8 cellular contexts compared by ENCODE assay signal in the genomic region with DNA sequence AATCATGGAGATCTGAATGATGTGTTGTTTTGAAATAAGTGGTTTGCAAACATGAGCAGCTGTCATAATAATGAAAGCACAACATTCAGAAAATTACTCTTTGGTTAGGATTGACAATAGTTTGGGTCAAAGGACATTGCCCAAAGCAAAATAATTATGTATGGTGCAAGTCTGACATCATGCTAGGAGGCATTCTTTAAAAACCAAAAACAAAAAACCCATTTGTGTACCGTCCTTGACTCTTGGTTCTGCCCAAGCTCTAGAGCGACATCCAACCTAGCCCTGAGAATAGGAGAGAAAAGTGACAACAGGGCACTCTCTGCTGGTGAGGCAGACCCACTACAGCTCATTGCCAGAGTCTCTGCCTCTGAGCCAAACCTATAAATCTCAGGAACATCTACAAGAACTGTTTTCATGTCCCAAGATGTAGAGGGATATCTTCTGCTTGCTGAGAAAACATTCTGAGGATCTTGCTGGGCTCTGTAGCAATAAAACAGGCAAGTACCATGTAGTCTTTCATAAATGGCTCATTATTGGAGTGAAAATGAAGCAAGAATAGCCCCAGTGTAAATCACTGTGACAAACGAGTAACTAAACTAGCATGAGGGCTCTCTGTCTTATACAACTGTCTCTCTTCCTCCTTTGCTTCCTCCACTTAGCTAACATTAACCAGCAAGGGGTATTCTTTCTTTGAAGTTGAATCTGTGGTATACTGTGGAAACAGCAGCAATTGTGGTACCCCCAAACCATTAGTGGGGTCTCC.
A peak's percentile ranks its signal among the peaks of the same experiment; 100 is the strongest.
DNase-seq lines count a peak whose midpoint lies in the region; ATAC-seq lines count a peak whose summit lies in the region.

No MANE protein-coding gene starts in this region.

- H3K36me3 Mint-ChIP-seq in activated naive CD8-positive, alpha-beta T cell treated with anti-CD3 and anti-CD28 coated beads, Interleukin-2, amount 50 U/mL, for 24 hours (ENCODE audit: low read depth): no peaks in the 10 kb centered on the region

- no peak overlapping the region for H3K4me3 Mint-ChIP-seq in activated naive CD8-positive, alpha-beta T cell treated with anti-CD3 and anti-CD28 coated beads, Interleukin-2, amount 50 U/mL, for 24 hours

- ATAC-seq in GM21723 (IDR thresholded peaks at IDR 0.05; ENCODE audit: unreplicated experiment): peak; percentile 46
- ATAC-seq in activated naive CD8-positive, alpha-beta T cell treated with anti-CD3 and anti-CD28 coated beads, Interleukin-2, amount 50 U/mL, for 24 hours: peak; percentile 44

- no peaks in the 10 kb centered on the region for H3K27me3 Mint-ChIP-seq in activated naive CD8-positive, alpha-beta T cell treated with anti-CD3 and anti-CD28 coated beads, Interleukin-2, amount 50 U/mL, for 24 hours

- DNase-seq in GF-D8 (lab: John Stamatoyannopoulos, UW) (peak; percentile 11), KG1 (lab: John Stamatoyannopoulos, UW) (peak; percentile 25), RPMI8226 (peak; percentile 53), iPS-NIHi11 (ENCODE audit: low spot score) (peak; percentile 50), cerebellar nuclear complex (lab: John Stamatoyannopoulos, UW) (no peak)
- peak; percentile 36 for DNase-seq in activated naive CD8-positive, alpha-beta T cell treated with anti-CD3 and anti-CD28 coated beads, Interleukin-2, amount 50 U/mL, for 24 hours
- DNase-seq in stimulated activated CD4-positive, alpha-beta T cell treated with anti-CD3 and anti-CD28 coated beads, Interleukin-4, amount 100 ng/mL, for 1 hour: peak; percentile 23

- peaks cover 44% of the 10 kb centered on the region for H3K4me1 Mint-ChIP-seq in activated naive CD8-positive, alpha-beta T cell treated with anti-CD3 and anti-CD28 coated beads, Interleukin-2, amount 50 U/mL, for 24 hours

- H3K9me3 Mint-ChIP-seq in activated naive CD8-positive, alpha-beta T cell treated with anti-CD3 and anti-CD28 coated beads, Interleukin-2, amount 50 U/mL, for 24 hours: no peaks in the 10 kb centered on the region

- no peak overlapping the region for H3K27ac Mint-ChIP-seq in activated naive CD8-positive, alpha-beta T cell treated with anti-CD3 and anti-CD28 coated beads, Interleukin-2, amount 50 U/mL, for 24 hours

Comparison
In these comparisons a context has a peak if more than half of its experiments do, and no peak if none do; other contexts are left out.
1. DNase-seq: peak in GF-D8 (single experiment), KG1 (single experiment), RPMI8226 (single experiment), activated naive CD8-positive, alpha-beta T cell treated with anti-CD3 and anti-CD28 coated beads, Interleukin-2, amount 50 U/mL, for 24 hours (single experiment), iPS-NIHi11 (single experiment) and stimulated activated CD4-positive, alpha-beta T cell treated with anti-CD3 and anti-CD28 coated beads, Interleukin-4, amount 100 ng/mL, for 1 hour (single experiment); none in cerebellar nuclear complex (0 of 2).